In the genomic region with DNA sequence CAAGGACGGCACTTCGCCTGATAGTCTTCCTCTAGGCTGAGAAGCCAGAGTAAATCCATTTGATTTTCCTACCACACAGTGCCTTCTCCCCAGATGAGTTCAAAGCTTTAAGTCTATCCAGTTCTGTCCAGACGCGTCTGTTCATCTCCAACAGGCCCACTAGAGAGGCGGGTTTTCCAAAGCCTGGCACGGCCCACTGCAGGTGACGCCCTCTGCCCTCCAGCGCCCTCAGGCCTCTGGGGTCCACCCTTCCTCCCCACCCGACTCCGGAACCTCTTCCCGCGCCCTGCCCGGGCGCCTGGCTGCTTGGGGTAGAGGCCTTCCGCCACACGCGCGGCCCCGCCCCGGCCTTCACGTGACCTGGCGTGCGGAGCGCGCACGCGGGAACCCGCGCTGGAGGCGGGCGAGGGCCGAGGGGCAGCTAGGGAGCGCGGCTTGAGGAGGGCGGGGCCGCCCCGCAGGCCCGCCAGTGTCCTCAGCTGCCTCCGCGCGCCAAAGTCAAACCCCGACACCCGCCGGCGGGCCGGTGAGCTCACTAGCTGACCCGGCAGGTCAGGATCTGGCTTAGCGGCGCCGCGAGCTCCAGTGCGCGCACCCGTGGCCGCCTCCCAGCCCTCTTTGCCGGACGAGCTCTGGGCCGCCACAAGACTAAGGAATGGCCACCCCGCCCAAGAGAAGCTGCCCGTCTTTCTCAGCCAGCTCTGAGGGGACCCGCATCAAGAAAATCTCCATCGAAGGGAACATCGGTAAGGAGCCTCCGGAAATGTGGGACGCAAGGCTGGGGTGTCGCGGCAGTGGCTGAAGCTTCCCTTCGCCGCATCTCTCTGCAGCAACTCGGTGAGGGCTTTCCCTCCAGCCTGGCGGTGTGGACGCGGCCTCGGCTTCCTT, we compare ENCODE assay signal across 8 cellular contexts. TPM values are rescaled to one million over a fixed set of nuclear protein-coding genes. Genes with fewer than 3 reads are reported as not detected.
DNase-seq lines count a peak whose midpoint lies in the region; ATAC-seq and TF ChIP-seq lines count a peak whose summit lies in the region.

TSS of gene DCK (plus strand) at position 469 of the 888 bp plus-strand sequence. CDS start at position 656, 187 bp downstream.

- DNase-seq in GM12865 (ENCODE audit: low read depth) (peak; percentile 96), NCI-H1105 (lab: John Stamatoyannopoulos, UW) (peak; percentile 75), SW 1271 (lab: John Stamatoyannopoulos, UW) (peak; percentile 77 to 78), cardiac muscle cell (ENCODE audit: low read depth in 1 of 2, low spot score in 1 of 2) (peak; percentile 93 to 96), tibial artery (peak; percentile 86 to 95)
- DNase-seq in activated naive CD8-positive, alpha-beta T cell treated with anti-CD3 and anti-CD28 coated beads, Interleukin-2, amount 50 U/mL, for 16 hours (ENCODE audit: low read depth, low spot score): peak; percentile 69

- H3K4me1 ChIP-seq in cardiac muscle cell (ENCODE audit: low read depth) (no peaks in the 10 kb centered on the region), parathyroid adenoma (no peaks in the 10 kb centered on the region), tibial artery (peaks cover 0 to 29% (median 13%) of the 10 kb centered on the region in 4 donors)

- H3K9me3 ChIP-seq in cardiac muscle cell (ENCODE audit: low read depth) (no peaks in the 10 kb centered on the region), parathyroid adenoma (ENCODE audit: control insufficient read depth, low read length) (no peaks in the 10 kb centered on the region), tibial artery (no peaks in the 10 kb centered on the region)

- H3K9ac ChIP-seq in parathyroid adenoma: peak within 1 kb of the TSS; percentile 23

- peak within 1 kb of the TSS; percentile 78 for H3K27ac ChIP-seq in cardiac muscle cell
- peak within 1 kb of the TSS; percentile 71 for H3K27ac ChIP-seq in parathyroid adenoma
- H3K27ac ChIP-seq in tibial artery: peak within 1 kb of the TSS; percentile 81 to 89

- H3K4me3 ChIP-seq in GM12865 (ENCODE audit: low read depth, low read length): peak within 1 kb of the TSS; percentile 91
- H3K4me3 ChIP-seq in cardiac muscle cell: peak within 1 kb of the TSS; percentile 56
- H3K4me3 ChIP-seq in parathyroid adenoma (ENCODE audit: low read depth, low read length): peak within 1 kb of the TSS; percentile 82
- H3K4me3 ChIP-seq in tibial artery: peak within 1 kb of the TSS; percentile 76 to 79

- H2AFZ ChIP-seq in parathyroid adenoma: peak within 1 kb of the TSS; percentile 92

- peak; percentile 92 for ATAC-seq in HG02642 (IDR thresholded peaks at IDR 0.05; ENCODE audit: poor library complexity, unreplicated experiment)

- no peak for TF ChIP-seq CTCF in GM12865 (IDR thresholded peaks at IDR 0.05; ENCODE audit: insufficient read depth, low read depth, low read length, missing control alignments)
- TF ChIP-seq CTCF in cardiac muscle cell (IDR thresholded peaks at IDR 0.05; ENCODE audit: low read depth, low read length): no peak
- TF ChIP-seq CTCF in parathyroid adenoma (IDR thresholded peaks at IDR 0.05): no peak
- TF ChIP-seq CTCF in tibial artery (IDR thresholded peaks at IDR 0.05): no peak

- H3K79me2 ChIP-seq in parathyroid adenoma: no peaks in the 10 kb centered on the region

- intact Hi-C loops in tibial artery (cut with DNase I; ENCODE audit: low total_unique reads): loop anchor here (5.0 kb wide), 2 partner anchors 91 to 151 kb away; partner anchors contain the start of gene MOB1B

- no peaks in the 10 kb centered on the region for H3K27me3 ChIP-seq in cardiac muscle cell
- H3K27me3 ChIP-seq in parathyroid adenoma (ENCODE audit: control insufficient read depth, insufficient read depth, low read length): no peaks in the 10 kb centered on the region
- no peaks in the 10 kb centered on the region for H3K27me3 ChIP-seq in tibial artery

- peak within 1 kb of the TSS; percentile 68 for H3K4me2 ChIP-seq in parathyroid adenoma (ENCODE audit: low read length)

- H3K36me3 ChIP-seq in cardiac muscle cell (no peaks in the 10 kb centered on the region), parathyroid adenoma (ENCODE audit: control insufficient read depth, insufficient read depth, low read length) (no peaks in the 10 kb centered on the region), tibial artery (peaks cover 0 to 2% (median 2%) of the 10 kb centered on the region in 3 donors)

RNA-seq across cellular contexts. Expression of gene DCK, which starts in this region (rescaled TPM):
- 9.0 and 10.1 TPM in 2 replicates for total RNA-seq in cardiac muscle cell
- polyA plus RNA-seq in cardiac muscle cell: 13.1 and 15.5 TPM in 2 replicates

Comparison
In these comparisons a context has a peak if more than half of its experiments do, and no peak if none do; other contexts are left out.
1. Peak in every context shown above with its lines: DNase-seq, ATAC-seq, H3K4me3 ChIP-seq and H3K27ac ChIP-seq.